10 cellular contexts compared by ENCODE assay signal in genomic region chr5:140570058-140570457, GRCh38. TPM values are rescaled to one million over a fixed set of nuclear protein-coding genes. Genes with fewer than 3 reads are reported as not detected.
DNase-seq lines count a peak whose midpoint lies in the region; ATAC-seq and TF ChIP-seq lines count a peak whose summit lies in the region.
"Had no signal": no experiment of that assay in that cellular context is flagged by ENCODE, and none has a peak within 500 bp of the region (broad histone marks: within the 10 kb centered on the region; RNA-seq: fewer than 3 reads in every experiment).

No MANE protein-coding gene starts in this region.

- H3K4me1 ChIP-seq in CD4-positive, alpha-beta memory T cell (ENCODE audit: insufficient read depth, low read length): peaks cover 36% of the 10 kb centered on the region
- H3K4me1 ChIP-seq in MM.1S (ENCODE audit: low read length) (peaks cover 38% of the 10 kb centered on the region), skeletal muscle tissue (ENCODE audit: control insufficient read depth in 3 of 3, insufficient read depth in 3 of 3, low read length in 3 of 3) (peaks cover 72 to 85% (median 78%) of the 10 kb centered on the region in 3 donors), A673 (ENCODE audit: insufficient read depth, low read length, poor library complexity, severe bottlenecking) (peaks cover 7% of the 10 kb centered on the region)
- H3K4me1 ChIP-seq in effector memory CD4-positive, alpha-beta T cell (ENCODE audit: control insufficient read depth, insufficient read depth, low read length, poor library complexity, severe bottlenecking): peaks cover 13% of the 10 kb centered on the region

- TF ChIP-seq CTCF in MM.1S (IDR thresholded peaks at IDR 0.05; ENCODE audit: low read length) (no peak), A673 (conservative IDR thresholded peaks at IDR 0.05; ENCODE audit: low read depth, low read length) (no peak)

- H3K36me3 Mint-ChIP-seq in CD4-positive, alpha-beta memory T cell: peaks cover 25 to 44% of the 10 kb centered on the region in 2 donors

- no peaks in the 10 kb centered on the region for H3K9me3 ChIP-seq in CD4-positive, alpha-beta memory T cell (ENCODE audit: control insufficient read depth in 1 of 2, low read length in 2 of 2)
- no peaks in the 10 kb centered on the region for H3K9me3 ChIP-seq in MM.1S (replicated peaks; ENCODE audit: insufficient read depth, low read length)
- no peaks in the 10 kb centered on the region for H3K9me3 ChIP-seq in effector memory CD4-positive, alpha-beta T cell (ENCODE audit: control insufficient read depth, low read length)
- no peaks in the 10 kb centered on the region for H3K9me3 ChIP-seq in skeletal muscle tissue (ENCODE audit: control insufficient read depth in 3 of 3, low read length in 3 of 3)
- H3K9me3 ChIP-seq in A673 (ENCODE audit: low read depth, low read length, poor library complexity, severe bottlenecking): no peaks in the 10 kb centered on the region

- H3K4me2 ChIP-seq in MM.1S (ENCODE audit: low read depth, low read length): peak overlapping the region; percentile 65; the same call in 1 of the 2 replicates

- peak overlapping the region in 1 of 8 donors; percentile 54 for H3K4me3 Mint-ChIP-seq in CD4-positive, alpha-beta memory T cell
- H3K4me3 Mint-ChIP-seq: endodermal cell had no signal

- no peaks in the 10 kb centered on the region for H3K9me2 ChIP-seq in MM.1S (replicated peaks; ENCODE audit: insufficient read depth, low read length)

- no peaks in the 10 kb centered on the region for H4K20me1 ChIP-seq in MM.1S (ENCODE audit: insufficient read depth, low read length)

- no peaks in the 10 kb centered on the region for H3K27me3 ChIP-seq in CD4-positive, alpha-beta memory T cell (ENCODE audit: insufficient read depth, low read length)
- H3K27me3 ChIP-seq in MM.1S (replicated peaks; ENCODE audit: insufficient read depth, low read length) (no peaks in the 10 kb centered on the region), skeletal muscle tissue (ENCODE audit: control insufficient read depth in 3 of 3, insufficient read depth in 3 of 3, low read length in 3 of 3) (no peaks in the 10 kb centered on the region), A673 (replicated peaks; ENCODE audit: insufficient read depth, low read depth, low read length, poor library complexity) (no peaks in the 10 kb centered on the region)
- H3K27me3 ChIP-seq in effector memory CD4-positive, alpha-beta T cell (replicated peaks; ENCODE audit: control insufficient read depth, insufficient read depth, low read length, poor library complexity, severe bottlenecking): no peaks in the 10 kb centered on the region

- DNase-seq in CD4-positive, alpha-beta memory T cell: no peak
- DNase-seq in MM.1S (no peak), T-helper 9 cell (no peak), A673 (ENCODE audit: low spot score) (no peak)
- DNase-seq in effector memory CD4-positive, alpha-beta T cell: no peak
- DNase-seq: DMS153, endodermal cell had no signal

- BruUV-seq in A673 (replicated peaks; lab: Mats Ljungman, UMichigan): no TSS peak

- peaks cover 41% of the 10 kb centered on the region for H3K79me2 ChIP-seq in MM.1S (ENCODE audit: low read length)

- peaks cover 19 to 53% (median 39%) of the 10 kb centered on the region in 4 donors for H3K4me1 Mint-ChIP-seq in CD4-positive, alpha-beta memory T cell

- H3K9ac ChIP-seq in MM.1S (ENCODE audit: low read length) (no peak overlapping the region; the same call in 1 of the 2 replicates), skeletal muscle tissue (ENCODE audit: low read depth in 1 of 3, low read length in 3 of 3) (peak overlapping the region; percentile 17 to 75 (median 68))

- POLR2A ChIA-PET in CD4-positive, alpha-beta memory T cell (lab: Charles Lee; ENCODE audit: partially characterized antibody): interaction anchor here (1.2 to 1.9 kb wide), 6 partner anchors 10 to 168 kb away, joined by 3 to 8 read pairs (median 5); partner anchors contain the start of genes EIF4EBP3, IK, NDUFA2 and TMCO6
- POLR2A ChIA-PET in A673 (lab: Charles Lee; ENCODE audit: low non-redundant PET): no interaction called here

- no peak overlapping the region for H2AFZ ChIP-seq in MM.1S (ENCODE audit: low read length)

- peak overlapping the region; percentile 97 to 99 (median 98) for H3K27ac Mint-ChIP-seq in CD4-positive, alpha-beta memory T cell
- H3K27ac Mint-ChIP-seq: endodermal cell had no signal

- H3K27me3 Mint-ChIP-seq in CD4-positive, alpha-beta memory T cell: no peaks in the 10 kb centered on the region

- intact Hi-C loops in CD4-positive, alpha-beta memory T cell (cut with micrococcal nuclease): no loop called here
- intact Hi-C loops in A673 (cut with micrococcal nuclease; ENCODE audit: unreplicated experiment): no loop called here

- H3K36me3 ChIP-seq in CD4-positive, alpha-beta memory T cell (ENCODE audit: insufficient read depth, low read length): peaks cover 15% of the 10 kb centered on the region
- H3K36me3 ChIP-seq in MM.1S (replicated peaks; ENCODE audit: insufficient read depth, low read length): no peaks in the 10 kb centered on the region
- peaks cover 21% of the 10 kb centered on the region for H3K36me3 ChIP-seq in effector memory CD4-positive, alpha-beta T cell (ENCODE audit: control insufficient read depth, insufficient read depth, low read length)
- H3K36me3 ChIP-seq in skeletal muscle tissue (ENCODE audit: control insufficient read depth in 3 of 3, insufficient read depth in 3 of 3, low read length in 3 of 3): peaks cover 18 to 26% (median 23%) of the 10 kb centered on the region in 3 donors
- H3K36me3 ChIP-seq in A673 (ENCODE audit: insufficient read depth, low read length, poor library complexity, severe bottlenecking): peaks cover 21% of the 10 kb centered on the region

- H3K9me3 Mint-ChIP-seq in CD4-positive, alpha-beta memory T cell: no peaks in the 10 kb centered on the region
- H3K9me3 Mint-ChIP-seq: endodermal cell had no signal

- H3K27ac ChIP-seq in CD4-positive, alpha-beta memory T cell (ENCODE audit: low read depth, low read length): peak overlapping the region; percentile 77
- H3K27ac ChIP-seq in MM.1S (ENCODE audit: low read length): peak overlapping the region; percentile 70; the same call in 1 of the 2 replicates
- H3K27ac ChIP-seq in effector memory CD4-positive, alpha-beta T cell (ENCODE audit: insufficient read depth, low read length, poor library complexity, severe bottlenecking): peak overlapping the region; percentile 79
- H3K27ac ChIP-seq in skeletal muscle tissue (ENCODE audit: low read depth, low read length): peak overlapping the region; percentile 93
- no peak overlapping the region for H3K27ac ChIP-seq in A673 (ENCODE audit: low read depth, low read length, poor library complexity, severe bottlenecking)
- H3K27ac ChIP-seq: RWPE1 had no signal

- H3F3A ChIP-seq in MM.1S (ENCODE audit: insufficient read depth, low read length): peaks cover 18% of the 10 kb centered on the region

- no peak overlapping the region for H3K4me3 ChIP-seq in CD4-positive, alpha-beta memory T cell (ENCODE audit: low read length in 2 of 2)
- H3K4me3 ChIP-seq in MM.1S (ENCODE audit: low read length) (no peak overlapping the region), skeletal muscle tissue (ENCODE audit: low read length in 3 of 3) (peak overlapping the region in 2 of 3 donors; percentile 7 to 11), A673 (ENCODE audit: low read depth, low read length, poor library complexity, severe bottlenecking) (no peak overlapping the region)
- no peak overlapping the region for H3K4me3 ChIP-seq in effector memory CD4-positive, alpha-beta T cell (ENCODE audit: insufficient read depth, low read depth, low read length, poor library complexity, severe bottlenecking)

- ATAC-seq in HG02642 (IDR thresholded peaks at IDR 0.05; ENCODE audit: poor library complexity, unreplicated experiment): no peak

- CTCF ChIA-PET in CD4-positive, alpha-beta memory T cell (lab: Charles Lee; ENCODE audit: partially characterized antibody): interaction anchor here (0.9 to 2.6 kb wide), 2 partner anchors 23 to 64 kb away, joined by 3 to 8 read pairs; partner anchors contain the start of gene EIF4EBP3
- CTCF ChIA-PET in A673 (lab: Charles Lee): interaction anchor here (0.6 kb wide), 1 partner anchor 1959 kb away, joined by 4 read pairs; no protein-coding TSS in a partner anchor

RNA-seq across cellular contexts. Expression of gene SLC35A4, which starts 5.4 kb away (rescaled TPM):
- total RNA-seq in CD4-positive, alpha-beta memory T cell: 10 to 100 TPM; 49.0 to 59.4 TPM
- 100 to 1,000 TPM; 105 to 115 TPM for polyA plus RNA-seq in CD4-positive, alpha-beta memory T cell
- total RNA-seq in skeletal muscle tissue (7.3 TPM), A673 (2021) (99.6 and 101 TPM in 2 replicates)

RNA-seq across cellular contexts. Expression of gene APBB3, which starts 5.7 kb away (rescaled TPM):
- total RNA-seq in CD4-positive, alpha-beta memory T cell: 10 to 100 TPM; 72.9 to 75.4 TPM
- 1 to 10 TPM; 2.1 to 4.9 TPM for polyA plus RNA-seq in CD4-positive, alpha-beta memory T cell
- total RNA-seq in skeletal muscle tissue: 7.3 TPM
- total RNA-seq in A673 (2021): 27.8 and 30.2 TPM in 2 replicates

RNA-seq across cellular contexts. Expression of gene SRA1, which starts 12.8 kb away (rescaled TPM):
- total RNA-seq in CD4-positive, alpha-beta memory T cell: 10 to 100 TPM; 24.5 to 26.6 TPM
- polyA plus RNA-seq in CD4-positive, alpha-beta memory T cell: 10 to 100 TPM; 35.5 to 46.8 TPM
- total RNA-seq in skeletal muscle tissue: 15.1 TPM
- 55.1 and 62.3 TPM in 2 replicates for total RNA-seq in A673 (2021)

RNA-seq across cellular contexts. Expression of gene EIF4EBP3, which starts 22.6 kb away (rescaled TPM):
- 10 to 100 TPM; 15.3 to 18.8 TPM for total RNA-seq in CD4-positive, alpha-beta memory T cell
- 10 to 100 TPM; 31.9 to 44.3 TPM for polyA plus RNA-seq in CD4-positive, alpha-beta memory T cell
- total RNA-seq in skeletal muscle tissue (not detected), A673 (2021) (5.6 and 7.6 TPM in 2 replicates)

Comparison
In these comparisons a context has a peak if more than half of its experiments do, and no peak if none do; other contexts are left out.
1. H3K4me3 ChIP-seq: peak in skeletal muscle tissue (2 of 3); none in CD4-positive, alpha-beta memory T cell (0 of 2), MM.1S (single experiment), effector memory CD4-positive, alpha-beta T cell (single experiment) and A673 (single experiment).